ENCODE assay signal across 1 cellular context in the genomic region with DNA sequence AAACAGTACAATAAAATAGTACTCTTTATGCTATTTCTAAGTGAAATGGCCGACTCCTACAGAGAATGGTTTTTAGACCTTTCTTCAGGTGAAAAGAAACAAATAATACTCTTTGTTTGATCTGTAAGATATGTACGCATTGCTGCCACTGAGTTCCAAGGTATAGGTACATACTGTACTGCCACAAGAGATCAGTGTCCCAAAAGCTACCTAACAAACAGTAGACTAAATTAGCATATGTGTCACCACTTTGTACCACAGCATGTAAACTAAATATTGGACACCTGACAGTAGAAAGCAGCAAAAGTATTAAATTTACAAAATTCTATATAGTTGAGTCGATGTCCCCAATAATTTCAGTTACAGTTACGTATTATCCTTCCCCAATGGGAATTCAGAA.
TF ChIP-seq lines count a peak whose summit lies in the region.

No MANE protein-coding gene starts in this region.

TF ChIP-seq in SK-N-SH, 30 proteins besides CTCF, POLR2A, EP300 and RAD21 (continued from another document):
- TF ChIP-seq, protein P1, sequence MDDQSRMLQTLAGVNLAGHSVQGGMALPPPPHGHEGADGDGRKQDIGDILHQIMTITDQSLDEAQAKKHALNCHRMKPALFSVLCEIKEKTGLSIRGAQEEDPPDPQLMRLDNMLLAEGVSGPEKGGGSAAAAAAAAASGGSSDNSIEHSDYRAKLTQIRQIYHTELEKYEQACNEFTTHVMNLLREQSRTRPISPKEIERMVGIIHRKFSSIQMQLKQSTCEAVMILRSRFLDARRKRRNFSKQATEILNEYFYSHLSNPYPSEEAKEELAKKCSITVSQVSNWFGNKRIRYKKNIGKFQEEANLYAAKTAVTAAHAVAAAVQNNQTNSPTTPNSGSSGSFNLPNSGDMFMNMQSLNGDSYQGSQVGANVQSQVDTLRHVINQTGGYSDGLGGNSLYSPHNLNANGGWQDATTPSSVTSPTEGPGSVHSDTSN (IDR thresholded peaks at IDR 0.05), result no peak
- TF ChIP-seq EZH2phosphoT487 (IDR thresholded peaks at IDR 0.05; ENCODE audit: borderline replicate concordance, low read depth), result no peak
- no peak for TF ChIP-seq FOXJ3 (CRISPR knock-in tag; IDR thresholded peaks at IDR 0.05)
- TF ChIP-seq TAF1 (IDR thresholded peaks at IDR 0.05; ENCODE audit: borderline replicate concordance, low read depth, low read length), result no peak
- no peak for TF ChIP-seq MEF2A (IDR thresholded peaks at IDR 0.05; ENCODE audit: borderline replicate concordance, low read depth)
- TF ChIP-seq, protein P2, sequence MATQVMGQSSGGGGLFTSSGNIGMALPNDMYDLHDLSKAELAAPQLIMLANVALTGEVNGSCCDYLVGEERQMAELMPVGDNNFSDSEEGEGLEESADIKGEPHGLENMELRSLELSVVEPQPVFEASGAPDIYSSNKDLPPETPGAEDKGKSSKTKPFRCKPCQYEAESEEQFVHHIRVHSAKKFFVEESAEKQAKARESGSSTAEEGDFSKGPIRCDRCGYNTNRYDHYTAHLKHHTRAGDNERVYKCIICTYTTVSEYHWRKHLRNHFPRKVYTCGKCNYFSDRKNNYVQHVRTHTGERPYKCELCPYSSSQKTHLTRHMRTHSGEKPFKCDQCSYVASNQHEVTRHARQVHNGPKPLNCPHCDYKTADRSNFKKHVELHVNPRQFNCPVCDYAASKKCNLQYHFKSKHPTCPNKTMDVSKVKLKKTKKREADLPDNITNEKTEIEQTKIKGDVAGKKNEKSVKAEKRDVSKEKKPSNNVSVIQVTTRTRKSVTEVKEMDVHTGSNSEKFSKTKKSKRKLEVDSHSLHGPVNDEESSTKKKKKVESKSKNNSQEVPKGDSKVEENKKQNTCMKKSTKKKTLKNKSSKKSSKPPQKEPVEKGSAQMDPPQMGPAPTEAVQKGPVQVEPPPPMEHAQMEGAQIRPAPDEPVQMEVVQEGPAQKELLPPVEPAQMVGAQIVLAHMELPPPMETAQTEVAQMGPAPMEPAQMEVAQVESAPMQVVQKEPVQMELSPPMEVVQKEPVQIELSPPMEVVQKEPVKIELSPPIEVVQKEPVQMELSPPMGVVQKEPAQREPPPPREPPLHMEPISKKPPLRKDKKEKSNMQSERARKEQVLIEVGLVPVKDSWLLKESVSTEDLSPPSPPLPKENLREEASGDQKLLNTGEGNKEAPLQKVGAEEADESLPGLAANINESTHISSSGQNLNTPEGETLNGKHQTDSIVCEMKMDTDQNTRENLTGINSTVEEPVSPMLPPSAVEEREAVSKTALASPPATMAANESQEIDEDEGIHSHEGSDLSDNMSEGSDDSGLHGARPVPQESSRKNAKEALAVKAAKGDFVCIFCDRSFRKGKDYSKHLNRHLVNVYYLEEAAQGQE (IDR thresholded peaks at IDR 0.05; ENCODE audit: low read depth, low read length), result no peak
- TF ChIP-seq TCF12 (IDR thresholded peaks at IDR 0.05), result no peak
- no peak for TF ChIP-seq ELF1 (IDR thresholded peaks at IDR 0.05)
- TF ChIP-seq FOSL2 (IDR thresholded peaks at IDR 0.05; ENCODE audit: borderline replicate concordance, low read depth), result no peak
- TF ChIP-seq, protein P3, sequence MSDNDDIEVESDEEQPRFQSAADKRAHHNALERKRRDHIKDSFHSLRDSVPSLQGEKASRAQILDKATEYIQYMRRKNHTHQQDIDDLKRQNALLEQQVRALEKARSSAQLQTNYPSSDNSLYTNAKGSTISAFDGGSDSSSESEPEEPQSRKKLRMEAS (IDR thresholded peaks at IDR 0.05; ENCODE audit: low read depth), result no peak
